ENCODE assay signal across 25 cellular contexts in genomic region chr4:8706221-8707044, GRCh38.
A peak's percentile ranks its signal among the peaks of the same experiment; 100 is the strongest.
DNase-seq lines count a peak whose midpoint lies in the region; ATAC-seq and TF ChIP-seq lines count a peak whose summit lies in the region.
"Had no signal": no experiment of that assay in that cellular context is flagged by ENCODE, and none has a peak within 500 bp of the region (broad histone marks: within the 10 kb centered on the region; RNA-seq: fewer than 3 reads in every experiment).

No MANE protein-coding gene starts in this region.

- intact Hi-C loops in cardiac septum (cut with DNase I): no loop called here
- intact Hi-C loops in upper lobe of right lung (cut with DNase I): no loop called here

- no peaks in the 10 kb centered on the region for H3K27me3 ChIP-seq in right atrium auricular region
- peaks cover 32% of the 10 kb centered on the region for H3K27me3 ChIP-seq in upper lobe of right lung
- H3K27me3 ChIP-seq: upper lobe of left lung had no signal

- H3K9me3 ChIP-seq in right atrium auricular region (no peaks in the 10 kb centered on the region), upper lobe of right lung (no peaks in the 10 kb centered on the region)

- ATAC-seq in upper lobe of right lung (no peak), esophagus mucosa (no peak)
- ATAC-seq: activated naive CD4-positive, alpha-beta T cell treated with anti-CD3 and anti-CD28 coated beads, Interleukin-2, amount 50 U/mL, for 72 hours; HCT116; SK-N-SH treated with all-trans-retinoic acid at 6 μM for 48 hours had no signal

- H3K36me3 ChIP-seq in right atrium auricular region: no peaks in the 10 kb centered on the region
- no peaks in the 10 kb centered on the region for H3K36me3 ChIP-seq in upper lobe of right lung
- H3K36me3 ChIP-seq: upper lobe of left lung had no signal

- H3K27me3 Mint-ChIP-seq in mesothelial cell of epicardium (ENCODE audit: low read depth): peaks cover 45% of the 10 kb centered on the region

- H3K4me1 ChIP-seq in right atrium auricular region: no peaks in the 10 kb centered on the region
- no peaks in the 10 kb centered on the region for H3K4me1 ChIP-seq in upper lobe of right lung
- H3K4me1 ChIP-seq: upper lobe of left lung had no signal

- H3K27ac Mint-ChIP-seq in mesothelial cell of epicardium: no peak overlapping the region
- H3K27ac Mint-ChIP-seq: activated naive CD4-positive, alpha-beta T cell treated with anti-CD3 and anti-CD28 coated beads, Interleukin-2, amount 50 U/mL, for 72 hours; B cell had no signal

- H3K9me3 Mint-ChIP-seq in mesothelial cell of epicardium: no peaks in the 10 kb centered on the region

- H3K36me3 Mint-ChIP-seq in mesothelial cell of epicardium: no peaks in the 10 kb centered on the region

- H3K4me3 ChIP-seq in right atrium auricular region (no peak overlapping the region), coronary artery (no peak overlapping the region), upper lobe of right lung (no peak overlapping the region)
- H3K4me3 ChIP-seq: smooth muscle cell, upper lobe of left lung had no signal

- no peak for TF ChIP-seq CTCF in right atrium auricular region (IDR thresholded peaks at IDR 0.05)
- no peak for TF ChIP-seq CTCF in coronary artery (IDR thresholded peaks at IDR 0.05)
- TF ChIP-seq CTCF in upper lobe of right lung (IDR thresholded peaks at IDR 0.05): no peak
- TF ChIP-seq CTCF in mesothelial cell of epicardium (IDR thresholded peaks at IDR 0.05; ENCODE audit: unreplicated experiment): no peak

- peaks cover 2% of the 10 kb centered on the region for H3K4me1 Mint-ChIP-seq in mesothelial cell of epicardium
- H3K4me1 Mint-ChIP-seq: B cell had no signal

- peak; percentile 49 for DNase-seq in cardiac septum (ENCODE audit: low spot score)
- DNase-seq in right atrium auricular region (ENCODE audit: low spot score): no peak
- DNase-seq in coronary artery (ENCODE audit: low spot score): peak; percentile 58
- peak; percentile 75 for DNase-seq in mesenteric fat pad (ENCODE audit: low spot score)
- DNase-seq in upper lobe of right lung: peak; percentile 34
- no peak for DNase-seq in SIG-M5 (lab: John Stamatoyannopoulos, UW)
- no peak for DNase-seq in mesothelial cell of epicardium (ENCODE audit: low spot score in 2 of 2, unreplicated experiment in 2 of 2)
- DNase-seq: activated CD4-positive, alpha-beta T cell treated with anti-CD3 and anti-CD28 coated beads for 4 hours; activated T-cell treated with anti-CD3 and anti-CD28 coated beads, Interleukin-2, amount 50 U/mL, for 48 hours; anterior cingulate cortex; cortex of kidney; DMS153; mesenchymal stem cell; MM.1S; NCI-H2029 treated with DMSO at 0.1 percent for 48 hours; NCI-H774; stimulated activated CD4-positive, alpha-beta T cell treated with anti-CD3 and anti-CD28 coated beads, Interleukin-2, amount 100 ng/mL, for 24 hours had no signal

- H3K27ac ChIP-seq in right atrium auricular region (no peak overlapping the region), coronary artery (no peak overlapping the region), upper lobe of right lung (no peak overlapping the region)
- H3K27ac ChIP-seq: KMS-11, upper lobe of left lung had no signal

- H3K4me3 Mint-ChIP-seq in mesothelial cell of epicardium: no peak overlapping the region
- H3K4me3 Mint-ChIP-seq: B cell had no signal

Comparison
In these comparisons a context has a peak if more than half of its experiments do, and no peak if none do; other contexts are left out.
1. DNase-seq: peak in cardiac septum (single experiment), coronary artery (single experiment), mesenteric fat pad (single experiment) and upper lobe of right lung (single experiment); none in right atrium auricular region (single experiment), SIG-M5 (single experiment) and mesothelial cell of epicardium (0 of 2).